Comparison of ENCODE assay signal across 10 cellular contexts in the genomic region with DNA sequence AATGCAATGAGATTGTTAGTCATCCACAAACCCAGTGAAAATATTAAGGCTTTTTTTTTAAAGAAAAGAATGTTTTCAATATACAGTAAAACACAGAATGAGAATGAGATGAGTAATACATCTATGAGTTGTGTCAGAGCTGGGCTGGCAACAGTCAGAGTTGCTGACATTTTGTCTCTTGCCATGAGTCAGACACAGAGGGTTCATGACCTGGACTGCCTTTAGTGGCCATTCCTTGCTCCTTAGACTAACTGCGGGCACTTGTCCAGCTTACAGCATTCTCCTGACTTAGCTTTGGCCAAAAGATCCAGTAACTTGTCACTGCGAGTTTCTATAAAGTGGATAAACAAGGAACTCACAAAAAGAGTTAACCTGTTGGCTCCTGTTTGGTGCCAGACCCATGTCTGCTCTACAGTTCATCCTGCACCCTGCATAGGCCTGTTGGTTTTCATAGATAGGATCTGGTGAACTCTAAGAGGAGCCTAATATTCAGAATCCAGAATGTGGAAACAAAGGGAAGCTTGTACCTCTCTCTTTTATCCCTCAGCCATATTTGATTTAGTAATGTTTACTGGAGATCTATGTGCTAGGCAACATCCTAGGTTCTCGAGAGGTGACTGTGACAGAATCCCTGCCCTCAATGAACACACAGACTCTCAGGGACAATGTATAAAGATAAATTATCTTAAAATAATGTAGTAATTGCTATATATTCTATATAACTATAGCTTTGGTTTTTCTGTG.
DNase-seq lines count a peak whose midpoint lies in the region; ATAC-seq and TF ChIP-seq lines count a peak whose summit lies in the region.
"Had no signal": no experiment of that assay in that cellular context is flagged by ENCODE, and none has a peak within 500 bp of the region (broad histone marks: within the 10 kb centered on the region; RNA-seq: fewer than 3 reads in every experiment).

No MANE protein-coding gene starts in this region.

- H3K4me3 ChIP-seq in skeletal muscle cell (ENCODE audit: low read depth, low read length) = no peak overlapping the region

- H3K27me3 Mint-ChIP-seq in natural killer cell (ENCODE audit: low read depth in 2 of 2) = no peaks in the 10 kb centered on the region

- CTCF ChIA-PET in RWPE1 (lab: Yijun Ruan, JAX) = interaction anchor here (0.7 kb wide), 1 partner anchor 960 kb away, joined by 3 read pairs; no protein-coding TSS in a partner anchor

- H3K27ac Mint-ChIP-seq in natural killer cell = no peak overlapping the region

- no peaks in the 10 kb centered on the region for H3K4me1 Mint-ChIP-seq in natural killer cell

- peak; percentile 9 for DNase-seq in NCI-H2196 (lab: John Stamatoyannopoulos, UW; ENCODE audit: unreplicated experiment)
- DNase-seq in NCI-H2196 treated with DMSO at 0.1 percent for 48 hours (lab: John Stamatoyannopoulos, UW; ENCODE audit: unreplicated experiment) = no peak
- peak; percentile 83 for DNase-seq in RWPE1 (ENCODE audit: low spot score)
- DNase-seq in fibroblast of the conjunctiva (ENCODE audit: low read depth) = peak; percentile 95
- peak; percentile 89 for DNase-seq in skeletal muscle cell (ENCODE audit: low read depth)
- DNase-seq in natural killer cell = no peak
- DNase-seq: 8988T, NCI-H2029 had no signal

- ATAC-seq in GM21825 (IDR thresholded peaks at IDR 0.05; ENCODE audit: unreplicated experiment) (no peak), natural killer cell (no peak), GM18870 (IDR thresholded peaks at IDR 0.05; ENCODE audit: unreplicated experiment) (no peak)

- no peak for TF ChIP-seq CTCF in RWPE1 (conservative IDR thresholded peaks at IDR 0.05; ENCODE audit: low read depth)
- TF ChIP-seq CTCF in natural killer cell (IDR thresholded peaks at IDR 0.05) = no peak

- POLR2A ChIA-PET in RWPE1 (lab: Yijun Ruan, JAX; ENCODE audit: low non-redundant PET) = no interaction called here

- intact Hi-C loops in natural killer cell (cut with micrococcal nuclease) = no loop called here

- no peak overlapping the region for H3K27ac ChIP-seq in RWPE1

- H3K36me3 Mint-ChIP-seq in natural killer cell = no peaks in the 10 kb centered on the region

- no peak overlapping the region for H3K4me3 Mint-ChIP-seq in natural killer cell

- H3K9me3 Mint-ChIP-seq in natural killer cell = peaks cover 6 to 9% of the 10 kb centered on the region in 2 donors

Comparison
In these comparisons a context has a peak if more than half of its experiments do, and no peak if none do; other contexts are left out.
1. DNase-seq: peak in NCI-H2196 (single experiment), RWPE1 (single experiment), fibroblast of the conjunctiva (single experiment) and skeletal muscle cell (single experiment); none in NCI-H2196 treated with DMSO at 0.1 percent for 48 hours (single experiment) and natural killer cell (single experiment).